In genomic region chr7:135761751-135762488, GRCh38 we compare ENCODE assay signal across 11 cellular contexts. TPM values are rescaled to one million over a fixed set of nuclear protein-coding genes. Genes with fewer than 3 reads are reported as not detected.
DNase-seq lines count a peak whose midpoint lies in the region; ATAC-seq and TF ChIP-seq lines count a peak whose summit lies in the region.
"Had no signal": no experiment of that assay in that cellular context is flagged by ENCODE, and none has a peak within 500 bp of the region (broad histone marks: within the 10 kb centered on the region; RNA-seq: fewer than 3 reads in every experiment).

No MANE protein-coding gene starts in this region.

- no peaks in the 10 kb centered on the region for H3K9me3 Mint-ChIP-seq in endothelial cell (ENCODE audit: unreplicated experiment)
- H3K9me3 Mint-ChIP-seq: activated T-helper 1 cell treated with anti-CD3 and anti-CD28 coated beads, Interleukin-12 subunit alpha, Interleukin-12 subunit beta, Interleukin-2, Interleukin-4 antibody, amounts not matched to agents 30 ng/mL and 10 ng/mL and 1 ng/mL, durations not matched to agents 14 hours and 24 hours and 36 hours; T-cell had no signal

- H4K8ac ChIP-seq in neuronal stem cell (ENCODE audit: low read depth, low read length), result no peak overlapping the region

- peak overlapping the region; percentile 26 for H2BK12ac ChIP-seq in neuronal stem cell (ENCODE audit: low read length)

- peaks cover 35% of the 10 kb centered on the region for H3K4me1 Mint-ChIP-seq in endothelial cell (ENCODE audit: unreplicated experiment)
- H3K4me1 Mint-ChIP-seq: T-cell had no signal

- H3K4me3 ChIP-seq in neuronal stem cell (ENCODE audit: low read length in 2 of 2), result no peak overlapping the region

- no peak overlapping the region for H3K4me2 ChIP-seq in neuronal stem cell (ENCODE audit: insufficient read depth, low read length, poor library complexity, severe bottlenecking)

- H3K27me3 Mint-ChIP-seq in endothelial cell (ENCODE audit: unreplicated experiment), result no peaks in the 10 kb centered on the region

- no peaks in the 10 kb centered on the region for H3K36me3 ChIP-seq in neuronal stem cell (replicated peaks in 1 of 2; ENCODE audit: control insufficient read depth in 2 of 2, insufficient read depth in 2 of 2, low read length in 2 of 2)

- no peak for ATAC-seq in GM19351 (IDR thresholded peaks at IDR 0.05; ENCODE audit: unreplicated experiment)
- ATAC-seq: T-cell had no signal

- peaks cover 0 to 2% of the 10 kb centered on the region in 2 donors for H3K9me3 ChIP-seq in neuronal stem cell (replicated peaks in 1 of 2; ENCODE audit: control insufficient read depth in 2 of 2, insufficient read depth in 1 of 2, low read depth in 1 of 2, low read length in 2 of 2)

- no peak overlapping the region for H4K91ac ChIP-seq in neuronal stem cell (ENCODE audit: low read depth, low read length, poor library complexity)

- WGBS in neuronal stem cell (ENCODE audit: extremely low coverage in 2 of 2, insufficient read length in 2 of 2, insufficient replicate concordance in 1 of 2), 2 donors, result no CpG with 5 or more reads among the region's 10 CpGs

- H2BK120ac ChIP-seq in neuronal stem cell (ENCODE audit: low read depth, low read length), result peak overlapping the region; percentile 19

- H3K4me1 ChIP-seq in neuronal stem cell (ENCODE audit: control insufficient read depth in 2 of 2, insufficient read depth in 1 of 2, low read depth in 1 of 2, low read length in 2 of 2), result peaks cover 0 to 10% of the 10 kb centered on the region in 2 donors

- no peak overlapping the region for H3K27ac ChIP-seq in neuronal stem cell (replicated peaks; ENCODE audit: low read length)

- no peak overlapping the region for H2AK5ac ChIP-seq in neuronal stem cell (ENCODE audit: low read depth, low read length)

- no peak overlapping the region for H2BK5ac ChIP-seq in neuronal stem cell (ENCODE audit: low read length)

- H3K4ac ChIP-seq in neuronal stem cell (ENCODE audit: low read length), result no peak overlapping the region

- H3K18ac ChIP-seq in neuronal stem cell (ENCODE audit: low read length), result peak overlapping the region; percentile 9

- DNase-seq in Daoy (ENCODE audit: low read depth) (peak; percentile 56), RPMI7951 (ENCODE audit: low read depth) (peak; percentile 91), endothelial cell (ENCODE audit: low spot score) (peak; percentile 9), neuronal stem cell (ENCODE audit: low spot score) (no peak), NCI-H1092 treated with DMSO at 0.1 percent for 48 hours (lab: John Stamatoyannopoulos, UW) (no peak), inferior parietal cortex (ENCODE audit: extremely low spot score) (no peak), HuH-7 (ENCODE audit: low spot score) (no peak)
- DNase-seq: NCI-H2171, T-cell had no signal

- no peak overlapping the region for H3K4me3 Mint-ChIP-seq in endothelial cell (ENCODE audit: unreplicated experiment)
- H3K4me3 Mint-ChIP-seq: activated T-helper 1 cell treated with anti-CD3 and anti-CD28 coated beads, Interleukin-12 subunit alpha, Interleukin-12 subunit beta, Interleukin-2, Interleukin-4 antibody, amounts not matched to agents 30 ng/mL and 10 ng/mL and 1 ng/mL, durations not matched to agents 14 hours and 24 hours and 36 hours; T-cell had no signal

- H3K79me1 ChIP-seq in neuronal stem cell (ENCODE audit: low read depth, low read length), result no peaks in the 10 kb centered on the region

- H3K27me3 ChIP-seq in neuronal stem cell (ENCODE audit: control insufficient read depth in 3 of 3, insufficient read depth in 3 of 3, low read depth in 1 of 3, low read length in 3 of 3), result peaks cover 0 to 10% (median 0%) of the 10 kb centered on the region in 3 experiments

- H3K14ac ChIP-seq in neuronal stem cell (ENCODE audit: low read length), result peak overlapping the region; percentile 25

- H2AFZ ChIP-seq in neuronal stem cell (ENCODE audit: low read length), result no peak overlapping the region

- H3K36me3 Mint-ChIP-seq in endothelial cell (ENCODE audit: low read depth, unreplicated experiment), result no peaks in the 10 kb centered on the region
- H3K36me3 Mint-ChIP-seq: T-cell had no signal

- no peak overlapping the region for H3K23ac ChIP-seq in neuronal stem cell (ENCODE audit: low read depth, low read length, poor library complexity)

- H3K9ac ChIP-seq in neuronal stem cell (ENCODE audit: low read depth, low read length, poor library complexity), result no peak overlapping the region

- no peak overlapping the region for H2BK15ac ChIP-seq in neuronal stem cell (ENCODE audit: low read length)

- H3K27ac Mint-ChIP-seq in endothelial cell (ENCODE audit: unreplicated experiment), result peak overlapping the region; percentile 84
- H3K27ac Mint-ChIP-seq: activated T-helper 1 cell treated with anti-CD3 and anti-CD28 coated beads, Interleukin-12 subunit alpha, Interleukin-12 subunit beta, Interleukin-2, Interleukin-4 antibody, amounts not matched to agents 30 ng/mL and 10 ng/mL and 1 ng/mL, durations not matched to agents 14 hours and 24 hours and 36 hours; T-cell had no signal

- TF ChIP-seq CTCF in endothelial cell (IDR thresholded peaks at IDR 0.05; ENCODE audit: unreplicated experiment), result no peak

RNA-seq across cellular contexts. Expression of gene FAM180A, which starts 13.3 kb away (rescaled TPM):
- not detected in 2 replicates for total RNA-seq in Daoy (2014; rRNA removed; shearing (Covaris generic))
- 4.8 and 6.4 TPM in 2 replicates for total RNA-seq in RPMI7951 (2014; rRNA removed; shearing (Covaris generic))
- total RNA-seq in endothelial cell (ENCODE audit: unreplicated experiment), result not detected
- polyA plus RNA-seq in neuronal stem cell (2013, experiment 1 of 2), result not detected
- polyA plus RNA-seq in neuronal stem cell (2013, experiment 2 of 2), result not detected
- total RNA-seq: activated T-helper 1 cell treated with anti-CD3 and anti-CD28 coated beads, Interleukin-12 subunit alpha, Interleukin-12 subunit beta, Interleukin-2, Interleukin-4 antibody, amounts not matched to agents 30 ng/mL and 10 ng/mL and 1 ng/mL, durations not matched to agents 14 hours and 24 hours and 36 hours; T-cell had no signal

RNA-seq across cellular contexts. Expression of gene SLC13A4, which starts 33.9 kb away (rescaled TPM):
- total RNA-seq in Daoy (2014; rRNA removed; shearing (Covaris generic)), result not detected in 2 replicates
- total RNA-seq in RPMI7951 (2014; rRNA removed; shearing (Covaris generic)), result not detected in 2 replicates
- total RNA-seq in endothelial cell (ENCODE audit: unreplicated experiment), result not detected
- polyA plus RNA-seq in neuronal stem cell (2013, experiment 1 of 2), result 5.0 TPM
- 4.6 TPM for polyA plus RNA-seq in neuronal stem cell (2013, experiment 2 of 2)
- total RNA-seq: activated T-helper 1 cell treated with anti-CD3 and anti-CD28 coated beads, Interleukin-12 subunit alpha, Interleukin-12 subunit beta, Interleukin-2, Interleukin-4 antibody, amounts not matched to agents 30 ng/mL and 10 ng/mL and 1 ng/mL, durations not matched to agents 14 hours and 24 hours and 36 hours; T-cell had no signal

Comparison
In these comparisons a context has a peak if more than half of its experiments do, and no peak if none do; other contexts are left out.
1. DNase-seq: peak in Daoy (single experiment), RPMI7951 (single experiment) and endothelial cell (single experiment); none in neuronal stem cell (single experiment), NCI-H1092 treated with DMSO at 0.1 percent for 48 hours (single experiment), inferior parietal cortex (single experiment) and HuH-7 (single experiment).